In genomic region chr17:32110596-32110995, GRCh38 we compare ENCODE assay signal across 25 cellular contexts.
"Had no signal": no experiment of that assay in that cellular context is flagged by ENCODE, and none has a peak within 500 bp of the region (broad histone marks: within the 10 kb centered on the region; RNA-seq: fewer than 3 reads in every experiment).

No MANE protein-coding gene starts in this region.

- H2AFZ ChIP-seq: hepatocyte, parathyroid adenoma had no signal

- H3K27ac Mint-ChIP-seq: activated CD4-positive, alpha-beta memory T cell treated with anti-CD3 and anti-CD28 coated beads for 36 hours; activated CD4-positive, alpha-beta T cell treated with anti-CD3 and anti-CD28 coated beads, Interleukin-2, amount 10 ng/mL, durations not matched to agents 24 days and 14 days; activated CD8-positive, alpha-beta memory T cell treated with anti-CD3 and anti-CD28 coated beads, Interleukin-2, amount 10 ng/mL, durations not matched to agents 7 days and 5 days; activated naive CD8-positive, alpha-beta T cell; activated T-cell treated with anti-CD3 and anti-CD28 coated beads, Interleukin-2, amount 50 U/mL, for 72 hours; nephron; T-helper 17 cell had no signal

- H3K4me3 Mint-ChIP-seq: activated CD4-positive, alpha-beta memory T cell treated with anti-CD3 and anti-CD28 coated beads for 36 hours; activated CD4-positive, alpha-beta T cell treated with anti-CD3 and anti-CD28 coated beads, Interleukin-2, amount 10 ng/mL, durations not matched to agents 24 days and 14 days; activated CD8-positive, alpha-beta memory T cell treated with anti-CD3 and anti-CD28 coated beads, Interleukin-2, amount 10 ng/mL, durations not matched to agents 7 days and 5 days; activated naive CD8-positive, alpha-beta T cell; activated T-cell treated with anti-CD3 and anti-CD28 coated beads, Interleukin-2, amount 50 U/mL, for 72 hours; brain; nephron; T-helper 17 cell had no signal

- H3K27ac ChIP-seq: coronary artery, gastroesophageal sphincter, hepatocyte, parathyroid adenoma, psoas muscle, transverse colon, WERI-Rb-1 had no signal

- H3K9ac ChIP-seq: parathyroid adenoma had no signal

- H3K36me3 Mint-ChIP-seq: activated CD4-positive, alpha-beta memory T cell treated with anti-CD3 and anti-CD28 coated beads for 36 hours; activated CD8-positive, alpha-beta memory T cell treated with anti-CD3 and anti-CD28 coated beads, Interleukin-2, amount 10 ng/mL, durations not matched to agents 7 days and 5 days; activated naive CD8-positive, alpha-beta T cell; brain had no signal

- H3K9me3 Mint-ChIP-seq: activated CD4-positive, alpha-beta memory T cell treated with anti-CD3 and anti-CD28 coated beads for 36 hours; activated CD4-positive, alpha-beta T cell treated with anti-CD3 and anti-CD28 coated beads, Interleukin-2, amount 10 ng/mL, durations not matched to agents 24 days and 14 days; activated T-cell treated with anti-CD3 and anti-CD28 coated beads, Interleukin-2, amount 50 U/mL, for 72 hours; nephron had no signal

- H3K27me3 ChIP-seq: dorsolateral prefrontal cortex, gastroesophageal sphincter, hepatocyte, transverse colon had no signal

- H3K79me2 ChIP-seq: hepatocyte, parathyroid adenoma had no signal

- H3K9me3 ChIP-seq: gastroesophageal sphincter, psoas muscle, transverse colon had no signal

- H3K4me1 ChIP-seq: parathyroid adenoma had no signal

- H3K4me2 ChIP-seq: hepatocyte had no signal

- DNase-seq: activated CD4-positive, CD25-positive, alpha-beta regulatory T cell treated with anti-CD3 and anti-CD28 coated beads, Interleukin-2, amount 50 U/mL, for 72 hours; activated naive CD4-positive, alpha-beta T cell treated with Interleukin-2 at 50 U/mL for 16 hours; activated T-cell treated with anti-CD3 and anti-CD28 coated beads for 4 hours; aorta; dorsolateral prefrontal cortex; effector memory CD4-positive, alpha-beta T cell; islet precursor cell; mammary epithelial cell; psoas muscle; SW 1271; T1000; transverse colon had no signal

- H3K4me3 ChIP-seq: hepatocyte, transverse colon had no signal

- H3K27me3 Mint-ChIP-seq: activated CD4-positive, alpha-beta memory T cell treated with anti-CD3 and anti-CD28 coated beads for 36 hours; activated CD8-positive, alpha-beta memory T cell treated with anti-CD3 and anti-CD28 coated beads, Interleukin-2, amount 10 ng/mL, durations not matched to agents 7 days and 5 days; activated naive CD8-positive, alpha-beta T cell; brain; T-helper 17 cell had no signal

- H3K36me3 ChIP-seq: gastroesophageal sphincter, transverse colon, WERI-Rb-1 had no signal

- ATAC-seq: psoas muscle had no signal
